21 cellular contexts compared by ENCODE assay signal in the genomic region with DNA sequence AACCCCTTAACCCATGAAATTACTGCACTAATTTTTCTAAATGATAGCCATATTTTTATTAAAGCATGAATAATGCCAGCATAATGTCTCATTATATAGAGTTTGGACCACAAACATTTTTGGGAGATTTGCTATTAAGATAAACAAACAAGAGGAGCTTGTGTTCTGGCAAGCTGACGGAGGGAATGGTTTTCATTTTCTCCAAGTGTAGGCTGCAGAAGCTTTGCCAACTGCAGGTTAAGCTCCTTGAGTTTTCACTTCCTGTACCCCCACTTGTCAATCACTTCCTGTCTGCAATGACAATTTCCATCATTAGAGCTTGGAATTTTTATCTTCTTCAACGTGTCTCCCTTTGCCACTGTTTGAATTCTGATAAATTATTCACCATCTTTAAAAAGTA. TPM values are rescaled to one million over a fixed set of nuclear protein-coding genes. Genes with fewer than 3 reads are reported as not detected.
DNase-seq lines count a peak whose midpoint lies in the region; ATAC-seq and TF ChIP-seq lines count a peak whose summit lies in the region.
"Had no signal": no experiment of that assay in that cellular context is flagged by ENCODE, and none has a peak within 500 bp of the region (broad histone marks: within the 10 kb centered on the region; RNA-seq: fewer than 3 reads in every experiment).

No MANE protein-coding gene starts in this region.

- TF ChIP-seq CTCF in IMR-90 (conservative IDR thresholded peaks at IDR 0.05; ENCODE audit: low read depth, low read length) (no peak), brain (conservative IDR thresholded peaks at IDR 0.05) (no peak), hepatocyte (IDR thresholded peaks at IDR 0.05; ENCODE audit: poor library complexity) (no peak)

- peaks cover 8% of the 10 kb centered on the region for H3K36me3 Mint-ChIP-seq in brain
- H3K36me3 Mint-ChIP-seq: activated CD4-positive, alpha-beta memory T cell treated with anti-CD3 and anti-CD28 coated beads for 36 hours; stimulated activated effector memory CD8-positive, alpha-beta T cell treated with anti-CD3 and anti-CD28 coated beads, Interleukin-12 subunit alpha, Interleukin-12 subunit beta, amount 100 ng/mL, for 72 hours had no signal

- H3K9me3 ChIP-seq in IMR-90 (ENCODE audit: control insufficient read depth, insufficient read depth, low read length) (no peaks in the 10 kb centered on the region), hepatocyte (ENCODE audit: low read depth) (no peaks in the 10 kb centered on the region), skeletal muscle satellite cell (replicated peaks; ENCODE audit: low read length) (no peaks in the 10 kb centered on the region)
- H3K9me3 ChIP-seq: lower lobe of right lung, sigmoid colon, vagina had no signal

- H3K27me3 ChIP-seq in IMR-90 (ENCODE audit: control insufficient read depth, insufficient read depth, low read length) (no peaks in the 10 kb centered on the region), hepatocyte (peaks cover 23% of the 10 kb centered on the region), skeletal muscle satellite cell (ENCODE audit: control insufficient read depth, insufficient read depth, low read length) (no peaks in the 10 kb centered on the region)
- H3K27me3 ChIP-seq: vagina had no signal

- no peak overlapping the region for H3K23ac ChIP-seq in IMR-90 (ENCODE audit: low read depth, low read length)

- no peaks in the 10 kb centered on the region for H3K9me1 ChIP-seq in IMR-90 (ENCODE audit: insufficient read depth, low read length)

- no peak overlapping the region for H3K14ac ChIP-seq in IMR-90 (replicated peaks; ENCODE audit: low read depth, low read length)

- TF ChIP-seq RAD21 in IMR-90 (IDR thresholded peaks at IDR 0.05; ENCODE audit: low read length): no peak

- no peak overlapping the region for H2AK9ac ChIP-seq in IMR-90 (replicated peaks; ENCODE audit: low read depth, low read length, poor library complexity)

- POLR2A ChIA-PET in IMR-90 (lab: Charles Lee; ENCODE audit: unreplicated experiment): interaction anchor here (0.5 to 0.6 kb wide), 2 partner anchors 127 to 159 kb away, joined by 4 to 7 read pairs; no protein-coding TSS in a partner anchor

- H3K18ac ChIP-seq in IMR-90 (ENCODE audit: low read depth, low read length): no peak overlapping the region

- H2AFZ ChIP-seq in IMR-90 (replicated peaks; ENCODE audit: low read length, poor library complexity) (no peak overlapping the region), hepatocyte (no peak overlapping the region)
- H2AFZ ChIP-seq: parathyroid adenoma had no signal

- H3K4me1 Mint-ChIP-seq in brain: peaks cover 94% of the 10 kb centered on the region
- H3K4me1 Mint-ChIP-seq: stimulated activated effector memory CD8-positive, alpha-beta T cell treated with anti-CD3 and anti-CD28 coated beads, Interleukin-12 subunit alpha, Interleukin-12 subunit beta, amount 100 ng/mL, for 72 hours had no signal

- no peaks in the 10 kb centered on the region for H3K9me2 ChIP-seq in hepatocyte (replicated peaks; ENCODE audit: insufficient read depth)

- peaks cover 0 to 1% (median 0%) of the 10 kb centered on the region in 5 experiments for H3K9me3 Mint-ChIP-seq in brain
- H3K9me3 Mint-ChIP-seq: activated CD4-positive, alpha-beta memory T cell treated with anti-CD3 and anti-CD28 coated beads for 36 hours; effector memory CD8-positive, alpha-beta T cell; stimulated activated effector memory CD8-positive, alpha-beta T cell treated with anti-CD3 and anti-CD28 coated beads, Interleukin-12 subunit alpha, Interleukin-12 subunit beta, amount 100 ng/mL, for 72 hours had no signal

- CTCF ChIA-PET in IMR-90 (lab: Yijun Ruan, JAX): interaction anchor here (0.9 kb wide), 1 partner anchor 62 kb away, joined by 3 read pairs; no protein-coding TSS in a partner anchor

- no peak overlapping the region for H3K56ac ChIP-seq in IMR-90 (ENCODE audit: extremely low read depth, insufficient read depth, low read length)

- H2AK5ac ChIP-seq in IMR-90 (ENCODE audit: low read depth, low read length): no peak overlapping the region

- intact Hi-C loops in IMR-90 (cut with micrococcal nuclease): loop anchor here (10.0 kb wide), 1 partner anchor 626 kb away; no protein-coding TSS in a partner anchor

- H2BK120ac ChIP-seq in IMR-90 (ENCODE audit: low read depth, low read length): no peak overlapping the region

- H3K4me3 Mint-ChIP-seq in brain: peak overlapping the region in 3 of 5 experiments; percentile 42 to 87 (median 72)
- H3K4me3 Mint-ChIP-seq: activated CD4-positive, alpha-beta memory T cell treated with anti-CD3 and anti-CD28 coated beads for 36 hours; effector memory CD8-positive, alpha-beta T cell; stimulated activated effector memory CD8-positive, alpha-beta T cell treated with anti-CD3 and anti-CD28 coated beads, Interleukin-12 subunit alpha, Interleukin-12 subunit beta, amount 100 ng/mL, for 72 hours had no signal

- H2BK20ac ChIP-seq in IMR-90 (ENCODE audit: low read depth, low read length): no peak overlapping the region

- ATAC-seq in IMR-90 (ENCODE audit: low read depth) (no peak), GM19463 (IDR thresholded peaks at IDR 0.05; ENCODE audit: unreplicated experiment) (no peak), HG03108 (IDR thresholded peaks at IDR 0.05; ENCODE audit: unreplicated experiment) (no peak)
- ATAC-seq: effector memory CD8-positive, alpha-beta T cell; lower lobe of right lung; stimulated activated effector memory CD8-positive, alpha-beta T cell treated with anti-CD3 and anti-CD28 coated beads, Interleukin-12 subunit alpha, Interleukin-12 subunit beta, amount 100 ng/mL, for 72 hours had no signal

- H4K91ac ChIP-seq in IMR-90 (ENCODE audit: insufficient read depth, low read depth, low read length): no peak overlapping the region

- H3K36me3 ChIP-seq in IMR-90 (ENCODE audit: control insufficient read depth, insufficient read depth, low read length): no peaks in the 10 kb centered on the region; the same call in 1 of the 2 replicates
- no peaks in the 10 kb centered on the region for H3K36me3 ChIP-seq in hepatocyte (replicated peaks; ENCODE audit: insufficient read depth, low read depth)
- no peaks in the 10 kb centered on the region for H3K36me3 ChIP-seq in skeletal muscle satellite cell (ENCODE audit: insufficient read depth, low read length)
- H3K36me3 ChIP-seq: lower lobe of right lung, sigmoid colon, vagina had no signal

- in situ Hi-C loops in IMR-90 (cut with MboI; ENCODE audit: low sequenced_read_pairs): no loop called here

- peaks cover 54% of the 10 kb centered on the region for H3K27me3 Mint-ChIP-seq in brain

- H3K27ac Mint-ChIP-seq in brain: peak overlapping the region in 3 of 5 experiments; percentile 36 to 91 (median 45)
- H3K27ac Mint-ChIP-seq: activated CD4-positive, alpha-beta memory T cell treated with anti-CD3 and anti-CD28 coated beads for 36 hours; effector memory CD8-positive, alpha-beta T cell; stimulated activated effector memory CD8-positive, alpha-beta T cell treated with anti-CD3 and anti-CD28 coated beads, Interleukin-12 subunit alpha, Interleukin-12 subunit beta, amount 100 ng/mL, for 72 hours had no signal

- H3K4me2 ChIP-seq in IMR-90 (ENCODE audit: low read depth, low read length) (no peak overlapping the region), hepatocyte (peak overlapping the region; percentile 66), skeletal muscle satellite cell (ENCODE audit: low read length) (peak overlapping the region; percentile 80)

- H2BK5ac ChIP-seq in IMR-90 (ENCODE audit: low read depth, low read length, poor library complexity, severe bottlenecking): no peak overlapping the region

- H3K79me2 ChIP-seq in hepatocyte: no peaks in the 10 kb centered on the region
- H3K79me2 ChIP-seq: parathyroid adenoma had no signal

- H3K4me1 ChIP-seq in IMR-90 (ENCODE audit: control insufficient read depth, insufficient read depth, low read length): peaks cover 2% of the 10 kb centered on the region; the same call in 1 of the 2 replicates
- H3K4me1 ChIP-seq in hepatocyte (ENCODE audit: insufficient read depth): no peaks in the 10 kb centered on the region
- peaks cover 75% of the 10 kb centered on the region for H3K4me1 ChIP-seq in skeletal muscle satellite cell (ENCODE audit: control insufficient read depth, insufficient read depth, low read length)
- H3K4me1 ChIP-seq: lower lobe of right lung, parathyroid adenoma had no signal

- BruUV-seq in IMR-90 (replicated peaks; lab: Mats Ljungman, UMichigan): no TSS peak

- TF ChIP-seq POLR2A in IMR-90 (IDR thresholded peaks at IDR 0.05; ENCODE audit: low read depth, low read length): no peak

- WGBS in IMR-90 (ENCODE audit: extremely low coverage in 2 of 2, insufficient read length in 1 of 2), 2 experiments: 17% methylated on average over 1 of the region's 2 CpGs; no CpG with 5 or more reads in 1 of the 2 experiments
- 60% methylated on average over 2 of the region's 2 CpGs for WGBS in hepatocyte (ENCODE audit: low lambda C conversion rate, missing lambda C conversion rate)

- H3K79me1 ChIP-seq in IMR-90 (ENCODE audit: low read depth in 1 of 2, low read length in 2 of 2): no peaks in the 10 kb centered on the region

- H3K4me3 ChIP-seq in IMR-90 (ENCODE audit: insufficient read depth, low read depth, low read length): no peak overlapping the region
- H3K4me3 ChIP-seq in hepatocyte: no peak overlapping the region
- peak overlapping the region; percentile 56 for H3K4me3 ChIP-seq in skeletal muscle satellite cell (ENCODE audit: low read length)
- H3K4me3 ChIP-seq: lower lobe of right lung, sigmoid colon, vagina had no signal

- no peak overlapping the region for H4K5ac ChIP-seq in IMR-90 (ENCODE audit: low read depth, low read length)

- H4K8ac ChIP-seq in IMR-90 (ENCODE audit: low read depth in 2 of 2, low read length in 2 of 2): no peak overlapping the region

- DNase-seq in IMR-90: peak; percentile 41
- no peak for DNase-seq in hepatocyte (ENCODE audit: low spot score)
- no peak for DNase-seq in Ammon's horn (ENCODE audit: low spot score)
- DNase-seq: AML-193; DMS53; effector memory CD8-positive, alpha-beta T cell; hippocampal formation; KG1; lower lobe of right lung; NCI-H524; T1000 had no signal

- H4K20me1 ChIP-seq in IMR-90 (ENCODE audit: insufficient read depth, low read length) (no peaks in the 10 kb centered on the region), hepatocyte (ENCODE audit: insufficient read depth, poor library complexity, severe bottlenecking) (no peaks in the 10 kb centered on the region)

- no peak overlapping the region for H3K9ac ChIP-seq in IMR-90 (ENCODE audit: low read depth, low read length)
- H3K9ac ChIP-seq in skeletal muscle satellite cell (ENCODE audit: low read depth, low read length): peak overlapping the region; percentile 54
- H3K9ac ChIP-seq: parathyroid adenoma had no signal

- no peak overlapping the region for H3K27ac ChIP-seq in IMR-90 (ENCODE audit: insufficient read depth, low read length)
- H3K27ac ChIP-seq in hepatocyte: peak overlapping the region; percentile 59
- H3K27ac ChIP-seq: lower lobe of right lung, parathyroid adenoma, vagina had no signal

- no peak overlapping the region for H3K4ac ChIP-seq in IMR-90 (ENCODE audit: low read depth, low read length)

- H2BK15ac ChIP-seq in IMR-90 (ENCODE audit: low read depth, low read length): no peak overlapping the region

- dilution Hi-C loops in IMR-90 (cut with HindIII; ENCODE audit: low sequenced_read_pairs, unreplicated experiment): no loop called here

RNA-seq across cellular contexts. Expression of a gene that starts 13.4 kb away (rescaled TPM):
- total RNA-seq in IMR-90 (2012; rRNA removed) (0.36 and 0.56 TPM in 2 replicates), hepatocyte (0.40 and 0.77 TPM in 2 replicates)
- polyA plus RNA-seq in IMR-90 (2012; rRNA removed) (0.60 and 0.70 TPM in 2 replicates), brain (ENCODE audit: insufficient read depth, low read depth, low replicate concordance) (22.3 TPM), hepatocyte (0.15 and 0.22 TPM in 2 replicates)
- polyA plus RNA-seq in IMR-90 (2012; cell fraction: cytosol; rRNA removed): 0.36 and 0.68 TPM in 2 replicates
- 0.94 and 1.00 TPM in 2 replicates for polyA plus RNA-seq in IMR-90 (2012; cell fraction: nucleus; rRNA removed; ENCODE audit: low replicate concordance)
- total RNA-seq in skeletal muscle satellite cell (2012; rRNA removed): 12.9 and 16.2 TPM in 2 replicates
- total RNA-seq: activated CD4-positive, alpha-beta memory T cell treated with anti-CD3 and anti-CD28 coated beads for 36 hours; HT1080 had no signal

Comparison
In these comparisons a context has a peak if more than half of its experiments do, and no peak if none do; other contexts are left out.
1. RNA of a gene that starts 13.4 kb away (polyA plus RNA-seq): 22.3 TPM in brain (single experiment); 0.36 to 1.00 TPM in IMR-90 and 0.15 to 0.22 TPM in hepatocyte; every median in the first group is over 10 times any median in the second.